20 cellular contexts compared by ENCODE assay signal in genomic region chr5:58670620-58671019, GRCh38.
A peak's percentile ranks its signal among the peaks of the same experiment; 100 is the strongest.
DNase-seq lines count a peak whose midpoint lies in the region; ATAC-seq, FAIRE-seq and TF ChIP-seq lines count a peak whose summit lies in the region.
"Had no signal": no experiment of that assay in that cellular context is flagged by ENCODE, and none has a peak within 500 bp of the region (broad histone marks: within the 10 kb centered on the region; RNA-seq: fewer than 3 reads in every experiment).

No MANE protein-coding gene starts in this region.

- H3K27ac Mint-ChIP-seq in activated T-helper 17 cell treated with anti-CD3 and anti-CD28 coated beads, Interleukin-2, amount 50 U/mL, for 72 hours, result no peak overlapping the region
- H3K27ac Mint-ChIP-seq: CD8-positive, alpha-beta memory T cell had no signal

- H3K36me3 ChIP-seq in pancreas (no peaks in the 10 kb centered on the region), MG63 (no peaks in the 10 kb centered on the region)
- H3K36me3 ChIP-seq: HAP-1 had no signal

- DNase-seq in NCI-H446 (lab: John Stamatoyannopoulos, UW) (peak; percentile 19 to 55), left ventricle myocardium superior (no peak), pancreas (peak in 3 of 6 donors; percentile 10 to 35 (median 11)), MG63 (no peak), D341Med (ENCODE audit: low spot score) (no peak)
- DNase-seq: ACHN; C1 segment of cervical spinal cord; CD8-positive, alpha-beta memory T cell; GDM1; GM23248; NCI-H1417; NCI-H1930; NCI-H774; SIG-M5 had no signal

- H3K27me3 Mint-ChIP-seq in activated T-helper 17 cell treated with anti-CD3 and anti-CD28 coated beads, Interleukin-2, amount 50 U/mL, for 72 hours, result peaks cover 13% of the 10 kb centered on the region
- H3K27me3 Mint-ChIP-seq: CD8-positive, alpha-beta memory T cell had no signal

- H3K27ac ChIP-seq in pancreas, result peak overlapping the region; percentile 17 to 84 (median 49)
- H3K27ac ChIP-seq: GM23248, HL-60, KMS-11 had no signal

- H3K9me3 Mint-ChIP-seq in activated T-helper 17 cell treated with anti-CD3 and anti-CD28 coated beads, Interleukin-2, amount 50 U/mL, for 72 hours, result no peaks in the 10 kb centered on the region

- H3K36me3 Mint-ChIP-seq in activated T-helper 17 cell treated with anti-CD3 and anti-CD28 coated beads, Interleukin-2, amount 50 U/mL, for 72 hours (ENCODE audit: low read depth), result no peaks in the 10 kb centered on the region
- H3K36me3 Mint-ChIP-seq: CD8-positive, alpha-beta memory T cell had no signal

- no peak for TF ChIP-seq CTCF in pancreas (IDR thresholded peaks at IDR 0.05)

- H3K4me3 Mint-ChIP-seq in activated T-helper 17 cell treated with anti-CD3 and anti-CD28 coated beads, Interleukin-2, amount 50 U/mL, for 72 hours, result no peak overlapping the region
- H3K4me3 Mint-ChIP-seq: CD8-positive, alpha-beta memory T cell had no signal

- FAIRE-seq in pancreas (lab: Jason Lieb, UNC), result no peak
- FAIRE-seq: D721Med had no signal

- no peaks in the 10 kb centered on the region for H3K27me3 ChIP-seq in pancreas
- no peaks in the 10 kb centered on the region; the same call in none of the 2 replicates for H3K27me3 ChIP-seq in MG63

- peaks cover 14 to 20% (median 18%) of the 10 kb centered on the region in 3 donors for H3K4me1 ChIP-seq in pancreas
- H3K4me1 ChIP-seq: HAP-1 had no signal

- no peaks in the 10 kb centered on the region for H3K4me1 Mint-ChIP-seq in activated T-helper 17 cell treated with anti-CD3 and anti-CD28 coated beads, Interleukin-2, amount 50 U/mL, for 72 hours
- H3K4me1 Mint-ChIP-seq: CD8-positive, alpha-beta memory T cell had no signal

- peak; percentile 52 for ATAC-seq in activated T-helper 17 cell treated with anti-CD3 and anti-CD28 coated beads, Interleukin-2, amount 50 U/mL, for 72 hours (replicated peaks)
- peak; percentile 89 for ATAC-seq in left ventricle myocardium superior
- peak; percentile 89 to 92 (median 90) for ATAC-seq in pancreas
- ATAC-seq in HG03469 (IDR thresholded peaks at IDR 0.05; ENCODE audit: unreplicated experiment), result no peak

- intact Hi-C loops in left ventricle myocardium superior (cut with micrococcal nuclease), result no loop called here
- intact Hi-C loops in pancreas (cut with DNase I), result no loop called here

- WGBS in pancreas, 2 donors, result 7 to 10% methylated on average over 2 of the region's 2 CpGs

- H3K4me3 ChIP-seq in pancreas, result no peak overlapping the region
- H3K4me3 ChIP-seq in MG63, result no peak overlapping the region
- H3K4me3 ChIP-seq: GM23248, HAP-1 had no signal

- H3K9me3 ChIP-seq in pancreas (no peaks in the 10 kb centered on the region), MG63 (no peaks in the 10 kb centered on the region)
- H3K9me3 ChIP-seq: HAP-1 had no signal

Comparison
In these comparisons a context has a peak if more than half of its experiments do, and no peak if none do; other contexts are left out.
1. DNase-seq: peak in NCI-H446 (2 of 2); none in left ventricle myocardium superior (single experiment), MG63 (single experiment) and D341Med (single experiment).